Comparison of ENCODE assay signal across 12 cellular contexts in the genomic region with DNA sequence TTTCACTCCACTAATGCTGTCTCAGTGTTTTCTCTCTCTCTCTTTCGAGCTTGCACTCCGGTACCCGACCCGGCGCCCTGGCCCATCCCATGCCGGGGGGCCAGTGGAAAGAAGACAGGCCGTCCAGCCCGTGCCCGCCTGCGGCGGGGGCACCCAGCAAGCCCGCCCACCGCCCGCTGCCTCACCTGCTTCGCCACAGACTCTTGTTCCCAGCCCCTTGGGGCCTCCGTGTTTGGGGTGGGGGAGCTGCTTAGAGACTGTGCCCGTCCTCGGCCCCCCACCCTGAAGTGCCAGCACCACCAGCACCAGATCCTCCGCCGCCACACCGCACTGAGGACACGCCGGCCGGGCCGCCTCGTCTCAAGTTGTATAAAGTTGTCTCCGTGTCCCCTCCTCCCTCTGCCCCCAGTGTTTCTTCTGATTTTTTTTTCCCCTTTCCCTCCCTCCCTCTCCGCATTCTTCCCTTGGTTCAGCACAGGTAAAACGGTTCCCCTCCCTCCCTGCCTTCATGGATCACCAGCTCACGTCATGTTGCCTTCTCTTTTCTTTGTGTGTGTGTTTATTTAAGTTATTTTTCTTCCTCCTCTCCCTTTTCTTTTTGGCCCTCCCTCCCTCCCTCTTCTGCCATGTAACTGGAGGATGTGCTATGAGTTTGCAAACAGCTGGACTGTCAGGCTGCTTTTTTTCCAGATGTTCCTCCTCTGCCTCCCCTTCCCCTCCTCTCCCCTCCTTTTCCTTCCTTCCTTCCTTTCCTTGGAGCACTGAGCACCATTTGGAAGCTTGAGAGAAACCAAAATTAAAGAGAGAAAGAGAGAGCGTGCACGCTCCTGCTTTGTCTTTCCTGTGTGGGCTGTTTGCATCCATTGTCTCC. TPM values are rescaled to one million over a fixed set of nuclear protein-coding genes. Genes with fewer than 3 reads are reported as not detected.
DNase-seq lines count a peak whose midpoint lies in the region; ATAC-seq, FAIRE-seq and TF ChIP-seq lines count a peak whose summit lies in the region.
"Had no signal": no experiment of that assay in that cellular context is flagged by ENCODE, and none has a peak within 500 bp of the region (broad histone marks: within the 10 kb centered on the region; RNA-seq: fewer than 3 reads in every experiment).

No MANE protein-coding gene starts in this region.

- H3K9me3 Mint-ChIP-seq in activated naive CD8-positive, alpha-beta T cell treated with anti-CD3 and anti-CD28 coated beads, Interleukin-2, amount 10 ng/mL, durations not matched to agents 7 days and 5 days: no peaks in the 10 kb centered on the region
- peaks cover 1% of the 10 kb centered on the region for H3K9me3 Mint-ChIP-seq in memory B cell

- no peak for FAIRE-seq in HepG2 (lab: Jason Lieb, UNC)

- intact Hi-C loops in HepG2 (cut with micrococcal nuclease; ENCODE audit: unreplicated experiment): loop anchor here (2.0 kb wide), 1 partner anchor 13 kb away; the partner anchor contains the start of gene LENG8
- intact Hi-C loops in right lobe of liver (cut with DNase I): no loop called here
- intact Hi-C loops in vagina (cut with DNase I): no loop called here

- DNase-seq in HepG2 (ENCODE audit: low spot score): no peak
- no peak for DNase-seq in right lobe of liver
- DNase-seq in activated naive CD8-positive, alpha-beta T cell treated with anti-CD3 and anti-CD28 coated beads, Interleukin-2, amount 10 ng/mL, durations not matched to agents 7 days and 5 days: no peak
- no peak for DNase-seq in memory B cell (ENCODE audit: low spot score in 2 of 2)
- DNase-seq in vagina (ENCODE audit: extremely low spot score in 2 of 2): no peak
- no peak for DNase-seq in DMS114 treated with DMSO at 0.1 percent for 48 hours (lab: John Stamatoyannopoulos, UW; ENCODE audit: unreplicated experiment)
- no peak for DNase-seq in LoVo (ENCODE audit: low spot score)
- DNase-seq in AML-193 (lab: John Stamatoyannopoulos, UW): no peak

- no peak for TF ChIP-seq EP300 in HepG2 (IDR thresholded peaks at IDR 0.05; ENCODE audit: low read depth in 2 of 2, low read length in 2 of 2)
- no peak for TF ChIP-seq EP300 in HepG2 (CRISPR knock-in tag; IDR thresholded peaks at IDR 0.05; ENCODE audit: borderline replicate concordance)

- peaks cover 23 to 42% of the 10 kb centered on the region in 2 experiments for H3K36me3 ChIP-seq in HepG2 (replicated peaks in 1 of 2; ENCODE audit: control insufficient read depth in 1 of 2, insufficient read depth in 2 of 2, low read length in 2 of 2)
- peaks cover 16 to 56% (median 31%) of the 10 kb centered on the region in 4 donors for H3K36me3 ChIP-seq in right lobe of liver
- H3K36me3 ChIP-seq in vagina: peaks cover 0 to 57% of the 10 kb centered on the region in 2 donors

- peaks cover 12% of the 10 kb centered on the region for H3K79me2 ChIP-seq in HepG2 (ENCODE audit: insufficient read depth, low read length)

- peaks cover 22% of the 10 kb centered on the region for H3K36me3 Mint-ChIP-seq in activated naive CD8-positive, alpha-beta T cell treated with anti-CD3 and anti-CD28 coated beads, Interleukin-2, amount 10 ng/mL, durations not matched to agents 7 days and 5 days
- H3K36me3 Mint-ChIP-seq in memory B cell: peaks cover 20% of the 10 kb centered on the region

- H3K27ac ChIP-seq in HepG2 (ENCODE audit: extremely low read length, insufficient read depth, low read length): peak overlapping the region; percentile 96
- no peak overlapping the region for H3K27ac ChIP-seq in right lobe of liver
- H3K27ac ChIP-seq in vagina: peak overlapping the region; percentile 90
- H3K27ac ChIP-seq: neutrophil had no signal

- peaks cover 10% of the 10 kb centered on the region; the same call in 1 of the 2 replicates for H4K20me1 ChIP-seq in HepG2 (ENCODE audit: insufficient read depth, low read length)

- H3K4me1 Mint-ChIP-seq in activated naive CD8-positive, alpha-beta T cell treated with anti-CD3 and anti-CD28 coated beads, Interleukin-2, amount 10 ng/mL, durations not matched to agents 7 days and 5 days: peaks cover 14% of the 10 kb centered on the region
- H3K4me1 Mint-ChIP-seq in memory B cell: peaks cover 24% of the 10 kb centered on the region

- no peaks in the 10 kb centered on the region for H3K9me3 ChIP-seq in HepG2 (ENCODE audit: low read length)
- no peaks in the 10 kb centered on the region for H3K9me3 ChIP-seq in right lobe of liver
- no peaks in the 10 kb centered on the region for H3K9me3 ChIP-seq in vagina
- H3K9me3 ChIP-seq: neutrophil had no signal

- POLR2A ChIA-PET in HepG2 (lab: Yijun Ruan, JAX): interaction anchor here (1.0 to 3.5 kb wide), 5 partner anchors 7 to 41 kb away, joined by 3 to 67 read pairs (median 26); partner anchors contain the start of genes CDC42EP5 and LENG8
- POLR2A ChIA-PET in activated naive CD8-positive, alpha-beta T cell treated with anti-CD3 and anti-CD28 coated beads, Interleukin-2, amount 10 ng/mL, durations not matched to agents 7 days and 5 days (lab: Charles Lee): interaction anchor here (0.6 to 1.4 kb wide), 3 partner anchors 13 to 347 kb away, joined by 3 to 4 read pairs (median 3); partner anchors contain the start of gene LENG8

- H3K9ac ChIP-seq in HepG2 (ENCODE audit: insufficient read depth, low read depth, low read length): peak overlapping the region; percentile 91; the same call in 1 of the 2 replicates

- no peak overlapping the region for H2AFZ ChIP-seq in HepG2 (ENCODE audit: low read length)

- 0 out of 6 replicates have a peak overlapping the region, but pooled peaks of 1 of the 3 experiments have one; percentile 77 for H3K4me3 ChIP-seq in HepG2 (replicated peaks in 1 of 3; ENCODE audit: insufficient read depth in 1 of 3, low read depth in 2 of 3, low read length in 3 of 3)
- no peak overlapping the region for H3K4me3 ChIP-seq in right lobe of liver
- no peak overlapping the region for H3K4me3 ChIP-seq in vagina

- H3K4me3 Mint-ChIP-seq in activated naive CD8-positive, alpha-beta T cell treated with anti-CD3 and anti-CD28 coated beads, Interleukin-2, amount 10 ng/mL, durations not matched to agents 7 days and 5 days: peak overlapping the region; percentile 70
- H3K4me3 Mint-ChIP-seq in memory B cell: peak overlapping the region; percentile 14

- BruUV-seq in HepG2 (replicated peaks; lab: Mats Ljungman, UMichigan): TSS peak; percentile 64

- no peak for TF ChIP-seq CTCF in HepG2 (CRISPR knock-in tag; IDR thresholded peaks at IDR 0.05)
- TF ChIP-seq CTCF in right lobe of liver (IDR thresholded peaks at IDR 0.05): no peak
- TF ChIP-seq CTCF in vagina (IDR thresholded peaks at IDR 0.05): no peak

- peaks cover 8% of the 10 kb centered on the region for H3K27me3 Mint-ChIP-seq in activated naive CD8-positive, alpha-beta T cell treated with anti-CD3 and anti-CD28 coated beads, Interleukin-2, amount 10 ng/mL, durations not matched to agents 7 days and 5 days
- H3K27me3 Mint-ChIP-seq in memory B cell: no peaks in the 10 kb centered on the region

- ATAC-seq in HepG2: no peak
- ATAC-seq in right lobe of liver: no peak
- ATAC-seq in activated naive CD8-positive, alpha-beta T cell treated with anti-CD3 and anti-CD28 coated beads, Interleukin-2, amount 10 ng/mL, durations not matched to agents 7 days and 5 days (ENCODE audit: low read depth): no peak
- ATAC-seq in memory B cell (ENCODE audit: low read depth): no peak

- in situ Hi-C loops in HepG2 (cut with HindIII; ENCODE audit: extremely low pct_ligation_motif_present, low pct_unique_long_range_greater_than_20kb): no loop called here

- H3K4me2 ChIP-seq in HepG2 (ENCODE audit: low read depth, low read length): peak overlapping the region; percentile 94

- peaks cover 21% of the 10 kb centered on the region for H3K4me1 ChIP-seq in HepG2 (ENCODE audit: insufficient read depth, low read length)
- H3K4me1 ChIP-seq in right lobe of liver: peaks cover 0 to 12% (median 5%) of the 10 kb centered on the region in 4 donors
- peaks cover 32% of the 10 kb centered on the region for H3K4me1 ChIP-seq in vagina

- WGBS in HepG2 (ENCODE audit: low lambda C conversion rate): 96% methylated on average over 31 of the region's 32 CpGs
- 72% methylated on average over 14 of the region's 32 CpGs for WGBS in right lobe of liver (ENCODE audit: insufficient coverage, low coverage, low lambda C conversion rate, missing lambda C conversion rate)

- H3K27ac Mint-ChIP-seq in activated naive CD8-positive, alpha-beta T cell treated with anti-CD3 and anti-CD28 coated beads, Interleukin-2, amount 10 ng/mL, durations not matched to agents 7 days and 5 days: peak overlapping the region; percentile 65
- peak overlapping the region; percentile 50 for H3K27ac Mint-ChIP-seq in memory B cell

- CTCF ChIA-PET in HepG2 (lab: Yijun Ruan, JAX; ENCODE audit: low intra/inter-chr PET ratio, low total read pairs): no interaction called here

- no peak for TF ChIP-seq RAD21 in HepG2 (CRISPR knock-in tag; IDR thresholded peaks at IDR 0.05)

- TF ChIP-seq POLR2A in HepG2 (IDR thresholded peaks at IDR 0.05; ENCODE audit: insufficient read depth in 1 of 2, low read depth in 2 of 2, low read length in 2 of 2): no peak; a peak in 1 of 4 replicates
- no peak for TF ChIP-seq POLR2A in right lobe of liver (IDR thresholded peaks at IDR 0.05)
- TF ChIP-seq POLR2A in vagina (IDR thresholded peaks at IDR 0.05): no peak

- no peaks in the 10 kb centered on the region for H3K27me3 ChIP-seq in HepG2 (ENCODE audit: control insufficient read depth in 1 of 2, insufficient read depth in 2 of 2, low read length in 2 of 2)
- H3K27me3 ChIP-seq in right lobe of liver: no peaks in the 10 kb centered on the region
- H3K27me3 ChIP-seq in vagina: no peaks in the 10 kb centered on the region

RNA-seq across cellular contexts. Expression of gene LENG9, which starts 2.1 kb away (rescaled TPM):
- 1.5 and 2.9 TPM in 2 replicates for total RNA-seq in HepG2 (2016; rRNA removed; fragmentation: Illumina TruSeq; extraction: Trizol)
- 0.88 and 1.1 TPM in 2 replicates for total RNA-seq in HepG2 (2016; cell fraction: cytosol; rRNA removed; fragmentation: Illumina TruSeq; extraction: Trizol; ENCODE audit: low read depth)
- 1.8 and 2.6 TPM in 2 replicates for total RNA-seq in HepG2 (2016; cell fraction: insoluble cytoplasmic fraction; rRNA removed; fragmentation: Illumina TruSeq; extraction: Trizol)
- 1.8 and 2.1 TPM in 2 replicates for total RNA-seq in HepG2 (2016; cell fraction: membrane; rRNA removed; fragmentation: Illumina TruSeq; extraction: Trizol)
- total RNA-seq in HepG2 (2016; cell fraction: nucleus; rRNA removed; fragmentation: Illumina TruSeq; extraction: Trizol): 1.9 and 2.7 TPM in 2 replicates
- polyA plus RNA-seq in HepG2 (2011; rRNA removed): 0.75 and 1.2 TPM in 2 replicates
- polyA plus RNA-seq in HepG2 (2011; cell fraction: cytosol; rRNA removed): 0.86 and 1.8 TPM in 2 replicates
- polyA plus RNA-seq in HepG2 (2011; cell fraction: nucleus; rRNA removed): 1.7 TPM in 2 replicates
- 1.5 and 1.8 TPM in 2 replicates for polyA plus RNA-seq in HepG2 (2012)
- 0.32 and 0.38 TPM in 2 replicates for polyA plus RNA-seq in HepG2 (2016; cell fraction: cytosol; fragmentation: Illumina TruSeq; extraction: Trizol; ENCODE audit: low read depth)
- 1.4 and 1.5 TPM in 2 replicates for polyA plus RNA-seq in HepG2 (2016; cell fraction: insoluble cytoplasmic fraction; fragmentation: Illumina TruSeq; extraction: Trizol; ENCODE audit: low read depth)
- 0.65 and 1.0 TPM in 2 replicates for polyA plus RNA-seq in HepG2 (2016; cell fraction: membrane; fragmentation: Illumina TruSeq; extraction: Trizol; ENCODE audit: low read depth)
- 0.95 and 1.2 TPM in 2 replicates for polyA plus RNA-seq in HepG2 (2016; cell fraction: nucleus; fragmentation: Illumina TruSeq; extraction: Trizol; ENCODE audit: insufficient read depth, low read depth)
- 5.7 and 6.2 TPM in 2 replicates for polyA minus RNA-seq in HepG2 (2011; rRNA and poly(A)+ RNA removed; ENCODE audit: low replicate concordance)
- polyA minus RNA-seq in HepG2 (2011; cell fraction: cytosol; rRNA and poly(A)+ RNA removed): 3.4 and 3.7 TPM in 2 replicates
- 2.7 and 3.9 TPM in 2 replicates for polyA minus RNA-seq in HepG2 (2011; cell fraction: nucleus; rRNA and poly(A)+ RNA removed)
- total RNA-seq in right lobe of liver: 1 to 10 TPM; 1.5 to 5.7 (median 3.3) TPM
- 1 to 10 TPM; 6.2 to 7.0 TPM for total RNA-seq in activated naive CD8-positive, alpha-beta T cell treated with anti-CD3 and anti-CD28 coated beads, Interleukin-2, amount 10 ng/mL, durations not matched to agents 7 days and 5 days
- total RNA-seq in vagina: 10.3 TPM

RNA-seq across cellular contexts. Expression of gene CDC42EP5, which starts 11.7 kb away (rescaled TPM):
- total RNA-seq in HepG2 (2016; rRNA removed; fragmentation: Illumina TruSeq; extraction: Trizol) (0.83 and 1.6 TPM in 2 replicates), right lobe of liver (1 to 10 TPM; 1.3 to 3.7 (median 2.0) TPM), vagina (33.4 TPM)
- total RNA-seq in HepG2 (2016; cell fraction: cytosol; rRNA removed; fragmentation: Illumina TruSeq; extraction: Trizol; ENCODE audit: low read depth): 1.4 and 3.2 TPM in 2 replicates
- total RNA-seq in HepG2 (2016; cell fraction: insoluble cytoplasmic fraction; rRNA removed; fragmentation: Illumina TruSeq; extraction: Trizol): 1.00 and 1.6 TPM in 2 replicates
- 1.4 and 1.9 TPM in 2 replicates for total RNA-seq in HepG2 (2016; cell fraction: membrane; rRNA removed; fragmentation: Illumina TruSeq; extraction: Trizol)
- total RNA-seq in HepG2 (2016; cell fraction: nucleus; rRNA removed; fragmentation: Illumina TruSeq; extraction: Trizol): not detected in 2 replicates
- 0.34 and 0.41 TPM in 2 replicates for polyA plus RNA-seq in HepG2 (2011; rRNA removed)
- 0.37 and 0.90 TPM in 2 replicates for polyA plus RNA-seq in HepG2 (2011; cell fraction: cytosol; rRNA removed)
- polyA plus RNA-seq in HepG2 (2011; cell fraction: nucleus; rRNA removed): 0.35 and 0.56 TPM in 2 replicates
- polyA plus RNA-seq in HepG2 (2012): 0.92 and 0.97 TPM in 2 replicates
- 2.2 and 4.1 TPM in 2 replicates for polyA plus RNA-seq in HepG2 (2016; cell fraction: cytosol; fragmentation: Illumina TruSeq; extraction: Trizol; ENCODE audit: low read depth)
- 2.3 and 3.1 TPM in 2 replicates for polyA plus RNA-seq in HepG2 (2016; cell fraction: insoluble cytoplasmic fraction; fragmentation: Illumina TruSeq; extraction: Trizol; ENCODE audit: low read depth)
- polyA plus RNA-seq in HepG2 (2016; cell fraction: membrane; fragmentation: Illumina TruSeq; extraction: Trizol; ENCODE audit: low read depth): 4.7 and 5.9 TPM in 2 replicates
- 1.2 and 2.4 TPM in 2 replicates for polyA plus RNA-seq in HepG2 (2016; cell fraction: nucleus; fragmentation: Illumina TruSeq; extraction: Trizol; ENCODE audit: insufficient read depth, low read depth)
- 0.54 TPM in 1 of 2 replicates, not detected in the other for polyA minus RNA-seq in HepG2 (2011; rRNA and poly(A)+ RNA removed; ENCODE audit: low replicate concordance)
- polyA minus RNA-seq in HepG2 (2011; cell fraction: cytosol; rRNA and poly(A)+ RNA removed): 0.79 TPM in 1 of 2 replicates, not detected in the other
- polyA minus RNA-seq in HepG2 (2011; cell fraction: nucleus; rRNA and poly(A)+ RNA removed): not detected in 2 replicates
- not detected for total RNA-seq in activated naive CD8-positive, alpha-beta T cell treated with anti-CD3 and anti-CD28 coated beads, Interleukin-2, amount 10 ng/mL, durations not matched to agents 7 days and 5 days

RNA-seq across cellular contexts. Expression of gene LENG8, which starts 12.4 kb away (rescaled TPM):
- total RNA-seq in HepG2 (2016; rRNA removed; fragmentation: Illumina TruSeq; extraction: Trizol) (5.8 and 14.3 TPM in 2 replicates), right lobe of liver (10 to 100 TPM; 29.8 to 66.3 (median 41.1) TPM), vagina (129 TPM)
- 1.1 and 2.1 TPM in 2 replicates for total RNA-seq in HepG2 (2016; cell fraction: cytosol; rRNA removed; fragmentation: Illumina TruSeq; extraction: Trizol; ENCODE audit: low read depth)
- total RNA-seq in HepG2 (2016; cell fraction: insoluble cytoplasmic fraction; rRNA removed; fragmentation: Illumina TruSeq; extraction: Trizol): 4.7 and 13.0 TPM in 2 replicates
- 4.0 TPM in 2 replicates for total RNA-seq in HepG2 (2016; cell fraction: membrane; rRNA removed; fragmentation: Illumina TruSeq; extraction: Trizol)
- total RNA-seq in HepG2 (2016; cell fraction: nucleus; rRNA removed; fragmentation: Illumina TruSeq; extraction: Trizol): 28.1 and 29.6 TPM in 2 replicates
- 38.3 and 41.9 TPM in 2 replicates for polyA plus RNA-seq in HepG2 (2011; rRNA removed)
- polyA plus RNA-seq in HepG2 (2011; cell fraction: cytosol; rRNA removed): 3.2 and 6.8 TPM in 2 replicates
- polyA plus RNA-seq in HepG2 (2011; cell fraction: nucleus; rRNA removed): 519 and 637 TPM in 2 replicates
- 46.6 and 63.0 TPM in 2 replicates for polyA plus RNA-seq in HepG2 (2012)
- 0.46 and 0.71 TPM in 2 replicates for polyA plus RNA-seq in HepG2 (2016; cell fraction: cytosol; fragmentation: Illumina TruSeq; extraction: Trizol; ENCODE audit: low read depth)
- polyA plus RNA-seq in HepG2 (2016; cell fraction: insoluble cytoplasmic fraction; fragmentation: Illumina TruSeq; extraction: Trizol; ENCODE audit: low read depth): 5.1 and 9.7 TPM in 2 replicates
- polyA plus RNA-seq in HepG2 (2016; cell fraction: membrane; fragmentation: Illumina TruSeq; extraction: Trizol; ENCODE audit: low read depth): 1.5 and 2.8 TPM in 2 replicates
- 151 and 199 TPM in 2 replicates for polyA plus RNA-seq in HepG2 (2016; cell fraction: nucleus; fragmentation: Illumina TruSeq; extraction: Trizol; ENCODE audit: insufficient read depth, low read depth)
- polyA minus RNA-seq in HepG2 (2011; rRNA and poly(A)+ RNA removed; ENCODE audit: low replicate concordance): 27.1 and 40.7 TPM in 2 replicates
- 10.7 and 13.3 TPM in 2 replicates for polyA minus RNA-seq in HepG2 (2011; cell fraction: cytosol; rRNA and poly(A)+ RNA removed)
- polyA minus RNA-seq in HepG2 (2011; cell fraction: nucleus; rRNA and poly(A)+ RNA removed): 60.4 and 69.7 TPM in 2 replicates
- total RNA-seq in activated naive CD8-positive, alpha-beta T cell treated with anti-CD3 and anti-CD28 coated beads, Interleukin-2, amount 10 ng/mL, durations not matched to agents 7 days and 5 days: 100 to 1,000 TPM; 338 to 359 TPM

RNA-seq across cellular contexts. Expression of gene LAIR2, which starts 41.2 kb away (rescaled TPM):
- total RNA-seq in HepG2 (2016; rRNA removed; fragmentation: Illumina TruSeq; extraction: Trizol) (0.76 and 1.3 TPM in 2 replicates), right lobe of liver (under 1 TPM in 1 of 6 experiments, not detected in 5; 0.38 TPM), vagina (not detected)
- 0.81 and 1.1 TPM in 2 replicates for total RNA-seq in HepG2 (2016; cell fraction: cytosol; rRNA removed; fragmentation: Illumina TruSeq; extraction: Trizol; ENCODE audit: low read depth)
- 0.92 and 0.93 TPM in 2 replicates for total RNA-seq in HepG2 (2016; cell fraction: insoluble cytoplasmic fraction; rRNA removed; fragmentation: Illumina TruSeq; extraction: Trizol)
- 0.34 and 0.46 TPM in 2 replicates for total RNA-seq in HepG2 (2016; cell fraction: membrane; rRNA removed; fragmentation: Illumina TruSeq; extraction: Trizol)
- total RNA-seq in HepG2 (2016; cell fraction: nucleus; rRNA removed; fragmentation: Illumina TruSeq; extraction: Trizol): not detected in 2 replicates
- polyA plus RNA-seq in HepG2 (2011; rRNA removed): 1.9 and 3.6 TPM in 2 replicates
- 1.6 and 2.5 TPM in 2 replicates for polyA plus RNA-seq in HepG2 (2011; cell fraction: cytosol; rRNA removed)
- polyA plus RNA-seq in HepG2 (2011; cell fraction: nucleus; rRNA removed): 1.1 TPM in 1 of 2 replicates, not detected in the other
- 0.46 and 0.76 TPM in 2 replicates for polyA plus RNA-seq in HepG2 (2012)
- 1.2 and 1.3 TPM in 2 replicates for polyA plus RNA-seq in HepG2 (2016; cell fraction: cytosol; fragmentation: Illumina TruSeq; extraction: Trizol; ENCODE audit: low read depth)
- polyA plus RNA-seq in HepG2 (2016; cell fraction: insoluble cytoplasmic fraction; fragmentation: Illumina TruSeq; extraction: Trizol; ENCODE audit: low read depth): 0.67 TPM in 1 of 2 replicates, not detected in the other
- polyA plus RNA-seq in HepG2 (2016; cell fraction: membrane; fragmentation: Illumina TruSeq; extraction: Trizol; ENCODE audit: low read depth): 0.65 TPM in 1 of 2 replicates, not detected in the other
- 1.3 and 2.0 TPM in 2 replicates for polyA plus RNA-seq in HepG2 (2016; cell fraction: nucleus; fragmentation: Illumina TruSeq; extraction: Trizol; ENCODE audit: insufficient read depth, low read depth)
- not detected in 2 replicates for polyA minus RNA-seq in HepG2 (2011; rRNA and poly(A)+ RNA removed; ENCODE audit: low replicate concordance)
- polyA minus RNA-seq in HepG2 (2011; cell fraction: cytosol; rRNA and poly(A)+ RNA removed): not detected in 2 replicates
- not detected in 2 replicates for polyA minus RNA-seq in HepG2 (2011; cell fraction: nucleus; rRNA and poly(A)+ RNA removed)
- under 1 TPM in 1 of 2 experiments, not detected in 1; 0.62 TPM for total RNA-seq in activated naive CD8-positive, alpha-beta T cell treated with anti-CD3 and anti-CD28 coated beads, Interleukin-2, amount 10 ng/mL, durations not matched to agents 7 days and 5 days
- total RNA-seq: Daoy, epithelial cell of proximal tubule, NCI-H460 had no signal

RNA-seq across cellular contexts. Expression of gene TTYH1, which starts 46.2 kb away (rescaled TPM):
- total RNA-seq in HepG2 (2016; rRNA removed; fragmentation: Illumina TruSeq; extraction: Trizol): 10.6 and 19.9 TPM in 2 replicates
- 24.8 and 26.4 TPM in 2 replicates for total RNA-seq in HepG2 (2016; cell fraction: cytosol; rRNA removed; fragmentation: Illumina TruSeq; extraction: Trizol; ENCODE audit: low read depth)
- total RNA-seq in HepG2 (2016; cell fraction: insoluble cytoplasmic fraction; rRNA removed; fragmentation: Illumina TruSeq; extraction: Trizol): 9.4 and 21.3 TPM in 2 replicates
- total RNA-seq in HepG2 (2016; cell fraction: membrane; rRNA removed; fragmentation: Illumina TruSeq; extraction: Trizol): 27.7 and 30.4 TPM in 2 replicates
- 16.5 and 20.3 TPM in 2 replicates for total RNA-seq in HepG2 (2016; cell fraction: nucleus; rRNA removed; fragmentation: Illumina TruSeq; extraction: Trizol)
- polyA plus RNA-seq in HepG2 (2011; rRNA removed): 6.9 and 8.9 TPM in 2 replicates
- polyA plus RNA-seq in HepG2 (2011; cell fraction: cytosol; rRNA removed): 7.0 and 10.7 TPM in 2 replicates
- polyA plus RNA-seq in HepG2 (2011; cell fraction: nucleus; rRNA removed): 13.2 and 17.7 TPM in 2 replicates
- 4.1 and 6.2 TPM in 2 replicates for polyA plus RNA-seq in HepG2 (2012)
- 27.2 and 29.7 TPM in 2 replicates for polyA plus RNA-seq in HepG2 (2016; cell fraction: cytosol; fragmentation: Illumina TruSeq; extraction: Trizol; ENCODE audit: low read depth)
- polyA plus RNA-seq in HepG2 (2016; cell fraction: insoluble cytoplasmic fraction; fragmentation: Illumina TruSeq; extraction: Trizol; ENCODE audit: low read depth): 11.5 and 12.2 TPM in 2 replicates
- polyA plus RNA-seq in HepG2 (2016; cell fraction: membrane; fragmentation: Illumina TruSeq; extraction: Trizol; ENCODE audit: low read depth): 29.0 and 29.3 TPM in 2 replicates
- polyA plus RNA-seq in HepG2 (2016; cell fraction: nucleus; fragmentation: Illumina TruSeq; extraction: Trizol; ENCODE audit: insufficient read depth, low read depth): 34.6 and 38.5 TPM in 2 replicates
- 15.4 TPM in 1 of 2 replicates, not detected in the other for polyA minus RNA-seq in HepG2 (2011; rRNA and poly(A)+ RNA removed; ENCODE audit: low replicate concordance)
- 6.2 and 9.2 TPM in 2 replicates for polyA minus RNA-seq in HepG2 (2011; cell fraction: cytosol; rRNA and poly(A)+ RNA removed)
- 2.6 and 3.9 TPM in 2 replicates for polyA minus RNA-seq in HepG2 (2011; cell fraction: nucleus; rRNA and poly(A)+ RNA removed)
- under 1 TPM in 5 of 6 experiments, not detected in 1; 0.30 to 0.93 (median 0.35) TPM for total RNA-seq in right lobe of liver
- total RNA-seq in activated naive CD8-positive, alpha-beta T cell treated with anti-CD3 and anti-CD28 coated beads, Interleukin-2, amount 10 ng/mL, durations not matched to agents 7 days and 5 days: 1 to 10 TPM; 1.1 to 1.9 TPM
- total RNA-seq in vagina: 5.9 TPM
- total RNA-seq: Daoy, NCI-H460 had no signal

Comparison
In these comparisons a context has a peak if more than half of its experiments do, and no peak if none do; other contexts are left out.
1. H3K27ac ChIP-seq: peak in HepG2 (single experiment) and vagina (single experiment); none in right lobe of liver (0 of 3).